Comparison of ENCODE assay signal across 18 cellular contexts in genomic region chr10:73732426-73732825, GRCh38. TPM values are rescaled to one million over a fixed set of nuclear protein-coding genes. Genes with fewer than 3 reads are reported as not detected.
DNase-seq lines count a peak whose midpoint lies in the region; ATAC-seq and TF ChIP-seq lines count a peak whose summit lies in the region.
"Had no signal": no experiment of that assay in that cellular context is flagged by ENCODE, and none has a peak within 500 bp of the region (broad histone marks: within the 10 kb centered on the region; RNA-seq: fewer than 3 reads in every experiment).

No MANE protein-coding gene starts in this region.

- no peaks in the 10 kb centered on the region for H3K9me3 ChIP-seq in CD4-positive, CD25-positive, alpha-beta regulatory T cell (ENCODE audit: control insufficient read depth in 2 of 2, low read length in 2 of 2)
- no peaks in the 10 kb centered on the region for H3K9me3 ChIP-seq in CD8-positive, alpha-beta memory T cell (ENCODE audit: low read length)
- H3K9me3 ChIP-seq in testis, result no peaks in the 10 kb centered on the region
- H3K9me3 ChIP-seq: psoas muscle, spleen, transverse colon had no signal

- WGBS in testis, 2 donors, result 63 to 76% methylated on average over 8 to 13 of the region's 20 CpGs

- no peak overlapping the region for H3K4me3 ChIP-seq in CD4-positive, CD25-positive, alpha-beta regulatory T cell (ENCODE audit: low read depth, low read length)
- no peak overlapping the region for H3K4me3 ChIP-seq in CD8-positive, alpha-beta memory T cell (ENCODE audit: low read length)
- peak overlapping the region in 1 of 2 donors; percentile 11 for H3K4me3 ChIP-seq in testis
- H3K4me3 ChIP-seq: transverse colon had no signal

- DNase-seq in CD4-positive, CD25-positive, alpha-beta regulatory T cell, result no peak
- DNase-seq in CD8-positive, alpha-beta memory T cell, result no peak
- no peak for DNase-seq in naive thymus-derived CD8-positive, alpha-beta T cell
- no peak for DNase-seq in activated effector memory CD4-positive, alpha-beta T cell treated with Interleukin-2 at 50 U/mL for 16 hours
- DNase-seq in C1 segment of cervical spinal cord (lab: John Stamatoyannopoulos, UW), result no peak
- no peak for DNase-seq in 8988T
- DNase-seq in testis, result no peak
- DNase-seq: activated CD4-positive, alpha-beta T cell treated with anti-CD3 and anti-CD28 coated beads for 1 hour; AML-193; foreskin fibroblast; left cardiac atrium; NCI-H2029; NCI-H510A; spleen; transverse colon had no signal

- no peak overlapping the region for H3K27ac ChIP-seq in CD4-positive, CD25-positive, alpha-beta regulatory T cell (ENCODE audit: insufficient read depth, low read length, poor library complexity, severe bottlenecking)
- no peak overlapping the region for H3K27ac ChIP-seq in CD8-positive, alpha-beta memory T cell (ENCODE audit: low read depth, low read length)
- no peak overlapping the region for H3K27ac ChIP-seq in testis
- H3K27ac ChIP-seq: spleen, transverse colon had no signal

- H3K27ac Mint-ChIP-seq in CD4-positive, CD25-positive, alpha-beta regulatory T cell, result peak overlapping the region in 2 of 3 donors; percentile 56 to 76
- peak overlapping the region in 6 of 8 donors; percentile 7 to 61 (median 32) for H3K27ac Mint-ChIP-seq in CD8-positive, alpha-beta memory T cell
- peak overlapping the region; percentile 72 for H3K27ac Mint-ChIP-seq in activated naive CD8-positive, alpha-beta T cell
- peak overlapping the region in 7 of 10 donors; percentile 3 to 91 (median 52) for H3K27ac Mint-ChIP-seq in naive thymus-derived CD8-positive, alpha-beta T cell

- intact Hi-C loops in testis (cut with DNase I; ENCODE audit: low total_unique reads), result no loop called here

- H3K4me3 Mint-ChIP-seq in CD4-positive, CD25-positive, alpha-beta regulatory T cell, result peak overlapping the region in 3 of 4 donors; percentile 65 to 68 (median 68)
- peak overlapping the region; percentile 28 to 86 (median 73) for H3K4me3 Mint-ChIP-seq in CD8-positive, alpha-beta memory T cell
- H3K4me3 Mint-ChIP-seq in activated naive CD8-positive, alpha-beta T cell, result peak overlapping the region; percentile 55
- peak overlapping the region in 9 of 10 donors; percentile 39 to 74 (median 48) for H3K4me3 Mint-ChIP-seq in naive thymus-derived CD8-positive, alpha-beta T cell

- H3K27me3 ChIP-seq in CD4-positive, CD25-positive, alpha-beta regulatory T cell (ENCODE audit: control insufficient read depth, insufficient read depth, low read length), result no peaks in the 10 kb centered on the region
- no peaks in the 10 kb centered on the region for H3K27me3 ChIP-seq in CD8-positive, alpha-beta memory T cell (ENCODE audit: insufficient read depth, low read length, poor library complexity, severe bottlenecking)
- H3K27me3 ChIP-seq in testis, result no peaks in the 10 kb centered on the region
- H3K27me3 ChIP-seq: spleen, transverse colon had no signal

- H3K36me3 Mint-ChIP-seq in CD4-positive, CD25-positive, alpha-beta regulatory T cell, result peaks cover 3% of the 10 kb centered on the region
- H3K36me3 Mint-ChIP-seq in CD8-positive, alpha-beta memory T cell, result peaks cover 0 to 36% (median 0%) of the 10 kb centered on the region in 3 donors
- no peaks in the 10 kb centered on the region for H3K36me3 Mint-ChIP-seq in activated naive CD8-positive, alpha-beta T cell
- peaks cover 0 to 10% (median 2%) of the 10 kb centered on the region in 3 donors for H3K36me3 Mint-ChIP-seq in naive thymus-derived CD8-positive, alpha-beta T cell

- no peak for TF ChIP-seq POLR2A in testis (IDR thresholded peaks at IDR 0.05)

- CTCF ChIA-PET in CD8-positive, alpha-beta memory T cell (lab: Charles Lee), result interaction anchor here (1.3 to 2.7 kb wide), 2 partner anchors 10 to 147 kb away, joined by 3 to 19 read pairs; partner anchors contain the start of gene SEC24C

- peaks cover 0 to 2% (median 0%) of the 10 kb centered on the region in 7 donors for H3K9me3 Mint-ChIP-seq in CD4-positive, CD25-positive, alpha-beta regulatory T cell
- H3K9me3 Mint-ChIP-seq in CD8-positive, alpha-beta memory T cell, result no peaks in the 10 kb centered on the region
- no peaks in the 10 kb centered on the region for H3K9me3 Mint-ChIP-seq in activated naive CD8-positive, alpha-beta T cell (ENCODE audit: low read depth)
- no peaks in the 10 kb centered on the region for H3K9me3 Mint-ChIP-seq in naive thymus-derived CD8-positive, alpha-beta T cell

- no peaks in the 10 kb centered on the region for H3K27me3 Mint-ChIP-seq in CD4-positive, CD25-positive, alpha-beta regulatory T cell
- peaks cover 0 to 3% of the 10 kb centered on the region in 2 donors for H3K27me3 Mint-ChIP-seq in CD8-positive, alpha-beta memory T cell
- no peaks in the 10 kb centered on the region for H3K27me3 Mint-ChIP-seq in activated naive CD8-positive, alpha-beta T cell
- no peaks in the 10 kb centered on the region for H3K27me3 Mint-ChIP-seq in naive thymus-derived CD8-positive, alpha-beta T cell

- POLR2A ChIA-PET in CD8-positive, alpha-beta memory T cell (lab: Charles Lee), result interaction anchor here (3.4 kb wide), 1 partner anchor 11 kb away, joined by 32 read pairs; the partner anchor contains the start of gene SEC24C
- POLR2A ChIA-PET in naive thymus-derived CD8-positive, alpha-beta T cell (lab: Charles Lee), result interaction anchor here (5.3 kb wide), 1 partner anchor 10 kb away, joined by 50 read pairs; the partner anchor contains the start of gene SEC24C

- peaks cover 6 to 32% (median 12%) of the 10 kb centered on the region in 4 donors for H3K4me1 Mint-ChIP-seq in CD4-positive, CD25-positive, alpha-beta regulatory T cell
- peaks cover 17 to 39% (median 22%) of the 10 kb centered on the region in 3 donors for H3K4me1 Mint-ChIP-seq in CD8-positive, alpha-beta memory T cell
- H3K4me1 Mint-ChIP-seq in activated naive CD8-positive, alpha-beta T cell (ENCODE audit: low read depth), result peaks cover 15% of the 10 kb centered on the region
- peaks cover 11 to 24% (median 18%) of the 10 kb centered on the region in 4 donors for H3K4me1 Mint-ChIP-seq in naive thymus-derived CD8-positive, alpha-beta T cell

- TF ChIP-seq CTCF in testis (IDR thresholded peaks at IDR 0.05), result no peak

- no peak for ATAC-seq in CD4-positive, CD25-positive, alpha-beta regulatory T cell (ENCODE audit: low read depth in 2 of 2)
- no peak for ATAC-seq in naive thymus-derived CD8-positive, alpha-beta T cell
- ATAC-seq: Right ventricle myocardium inferior had no signal

- H3K36me3 ChIP-seq in CD4-positive, CD25-positive, alpha-beta regulatory T cell (ENCODE audit: control insufficient read depth, insufficient read depth, low read length), result peaks cover 3% of the 10 kb centered on the region
- H3K36me3 ChIP-seq in CD8-positive, alpha-beta memory T cell (ENCODE audit: insufficient read depth, low read length), result no peaks in the 10 kb centered on the region
- H3K36me3 ChIP-seq in testis (ENCODE audit: low read depth, missing control alignments), result no peaks in the 10 kb centered on the region

- H3K4me1 ChIP-seq in CD4-positive, CD25-positive, alpha-beta regulatory T cell (ENCODE audit: control insufficient read depth, insufficient read depth, low read length, poor library complexity, severe bottlenecking), result peaks cover 16% of the 10 kb centered on the region
- H3K4me1 ChIP-seq in CD8-positive, alpha-beta memory T cell (ENCODE audit: insufficient read depth, low read length), result peaks cover 10% of the 10 kb centered on the region
- H3K4me1 ChIP-seq in testis, result no peaks in the 10 kb centered on the region

RNA-seq across cellular contexts. Expression of gene SEC24C, which starts 11.7 kb away (rescaled TPM):
- total RNA-seq in CD4-positive, CD25-positive, alpha-beta regulatory T cell, result 78.2 TPM
- 10 to 100 TPM; 30.2 to 39.3 (median 36.9) TPM for polyA plus RNA-seq in CD4-positive, CD25-positive, alpha-beta regulatory T cell
- total RNA-seq in CD8-positive, alpha-beta memory T cell, result 10 to 100 TPM; 93.1 to 95.9 TPM
- 70.3 TPM for polyA plus RNA-seq in CD8-positive, alpha-beta memory T cell
- 10 to 100 TPM; 72.2 to 72.7 TPM for total RNA-seq in naive thymus-derived CD8-positive, alpha-beta T cell
- 10 to 100 TPM; 18.9 to 33.5 (median 25.9) TPM for polyA plus RNA-seq in naive thymus-derived CD8-positive, alpha-beta T cell
- 10 to 100 TPM; 77.8 to 82.0 TPM for total RNA-seq in testis
- 92.4 TPM for polyA plus RNA-seq in testis (ENCODE audit: insufficient read depth, low read depth, low replicate concordance)

RNA-seq across cellular contexts. Expression of gene AGAP5, which starts 34.5 kb away (rescaled TPM):
- total RNA-seq in CD4-positive, CD25-positive, alpha-beta regulatory T cell, result 9.8 TPM
- under 1 TPM in 2 of 4 donors, not detected in 2; 0.07 to 0.18 TPM for polyA plus RNA-seq in CD4-positive, CD25-positive, alpha-beta regulatory T cell
- 1 to 10 TPM; 7.4 to 8.6 TPM for total RNA-seq in CD8-positive, alpha-beta memory T cell
- 0.45 TPM for polyA plus RNA-seq in CD8-positive, alpha-beta memory T cell
- total RNA-seq in naive thymus-derived CD8-positive, alpha-beta T cell, result 10 to 100 TPM; 10.5 to 13.2 TPM
- polyA plus RNA-seq in naive thymus-derived CD8-positive, alpha-beta T cell, result under 1 TPM in 2 of 3 donors, not detected in 1; 0.19 to 0.30 TPM
- 10 to 100 TPM; 20.3 to 25.5 TPM for total RNA-seq in testis
- polyA plus RNA-seq in testis (ENCODE audit: insufficient read depth, low read depth, low replicate concordance), result 19.8 TPM

RNA-seq across cellular contexts. Expression of gene CHCHD1, which starts 49.4 kb away (rescaled TPM):
- 6.3 TPM for total RNA-seq in CD4-positive, CD25-positive, alpha-beta regulatory T cell
- 10 to 100 TPM; 63.6 to 79.3 (median 70.0) TPM for polyA plus RNA-seq in CD4-positive, CD25-positive, alpha-beta regulatory T cell
- total RNA-seq in CD8-positive, alpha-beta memory T cell, result 10 to 100 TPM; 35.8 to 37.2 TPM
- 52.6 TPM for polyA plus RNA-seq in CD8-positive, alpha-beta memory T cell
- 10 to 100 TPM; 19.9 to 22.1 TPM for total RNA-seq in naive thymus-derived CD8-positive, alpha-beta T cell
- 10 to 100 TPM; 32.2 to 44.6 (median 37.9) TPM for polyA plus RNA-seq in naive thymus-derived CD8-positive, alpha-beta T cell
- 10 to 100 TPM; 27.9 to 31.3 TPM for total RNA-seq in testis
- polyA plus RNA-seq in testis (ENCODE audit: insufficient read depth, low read depth, low replicate concordance), result 37.4 TPM

RNA-seq across cellular contexts. Expression of gene ZSWIM8, which starts 53.0 kb away (rescaled TPM):
- total RNA-seq in CD4-positive, CD25-positive, alpha-beta regulatory T cell, result 95.5 TPM
- 10 to 100 TPM in 3 of 4 donors, 1 to 10 TPM in 1; 6.0 to 14.9 (median 11.8) TPM for polyA plus RNA-seq in CD4-positive, CD25-positive, alpha-beta regulatory T cell
- 10 to 100 TPM; 54.3 to 57.6 TPM for total RNA-seq in CD8-positive, alpha-beta memory T cell
- polyA plus RNA-seq in CD8-positive, alpha-beta memory T cell, result 26.0 TPM
- total RNA-seq in naive thymus-derived CD8-positive, alpha-beta T cell, result 10 to 100 TPM; 79.0 to 79.9 TPM
- 10 to 100 TPM; 12.3 to 18.5 (median 13.4) TPM for polyA plus RNA-seq in naive thymus-derived CD8-positive, alpha-beta T cell
- 100 to 1,000 TPM; 192 to 289 TPM for total RNA-seq in testis
- polyA plus RNA-seq in testis (ENCODE audit: insufficient read depth, low read depth, low replicate concordance), result 204 TPM
